ENCODE assay signal across 22 cellular contexts in genomic region chr4:155535802-155536454, GRCh38.
DNase-seq lines count a peak whose midpoint lies in the region; ATAC-seq, FAIRE-seq and TF ChIP-seq lines count a peak whose summit lies in the region.
"Had no signal": no experiment of that assay in that cellular context is flagged by ENCODE, and none has a peak within 500 bp of the region (broad histone marks: within the 10 kb centered on the region; RNA-seq: fewer than 3 reads in every experiment).

No MANE protein-coding gene starts in this region.

- no peak overlapping the region for H3K18ac ChIP-seq in mesendoderm (ENCODE audit: low read length)

- no peak overlapping the region for H3K4me2 ChIP-seq in mesendoderm (ENCODE audit: low read length)
- no peak overlapping the region for H3K4me2 ChIP-seq in hepatocyte

- H4K20me1 ChIP-seq in hepatocyte (ENCODE audit: insufficient read depth, poor library complexity, severe bottlenecking): no peaks in the 10 kb centered on the region

- FAIRE-seq in D721Med (lab: Jason Lieb, UNC): peak; percentile 94
- FAIRE-seq: G401.6, GM12891, GM19239, H1 had no signal

- no peak overlapping the region for H3K23ac ChIP-seq in mesendoderm (ENCODE audit: low read length)

- H2BK5ac ChIP-seq in mesendoderm (ENCODE audit: low read length): no peak overlapping the region

- no peaks in the 10 kb centered on the region for H3K27me3 ChIP-seq in mesendoderm (ENCODE audit: insufficient read depth, low read length, poor library complexity)
- no peaks in the 10 kb centered on the region for H3K27me3 ChIP-seq in hepatocyte

- no peak overlapping the region for H3K4ac ChIP-seq in mesendoderm (ENCODE audit: low read depth, low read length)

- H3K56ac ChIP-seq in mesendoderm (ENCODE audit: low read length): no peak overlapping the region

- no peaks in the 10 kb centered on the region for H3K79me1 ChIP-seq in mesendoderm (ENCODE audit: low read length)

- no peak overlapping the region for H3K9ac ChIP-seq in mesendoderm (ENCODE audit: low read length)

- intact Hi-C loops in left cardiac atrium (cut with DNase I): no loop called here

- H3K27ac ChIP-seq in mesendoderm (ENCODE audit: low read depth, low read length) (no peak overlapping the region), hepatocyte (no peak overlapping the region)
- H3K27ac ChIP-seq: HL-60 had no signal

- no peaks in the 10 kb centered on the region for H3K9me3 ChIP-seq in hepatocyte (ENCODE audit: low read depth)

- H3K36me3 ChIP-seq in mesendoderm (ENCODE audit: control insufficient read depth, insufficient read depth, low read length): no peaks in the 10 kb centered on the region
- no peaks in the 10 kb centered on the region for H3K36me3 ChIP-seq in hepatocyte (replicated peaks; ENCODE audit: insufficient read depth, low read depth)

- no peak overlapping the region for H2AFZ ChIP-seq in hepatocyte

- peak; percentile 14 to 71 for ATAC-seq in left cardiac atrium
- no peak for ATAC-seq in GM19035 (IDR thresholded peaks at IDR 0.05; ENCODE audit: unreplicated experiment)
- ATAC-seq in stimulated activated naive CD8-positive, alpha-beta T cell treated with anti-CD3 and anti-CD28 coated beads, Interleukin-15, Interleukin-2, amounts not matched to agents 100 U/mL and 50 U/mL, for 24 hours: no peak

- H3K79me2 ChIP-seq in mesendoderm (ENCODE audit: control insufficient read depth, insufficient read depth, low read length) (no peaks in the 10 kb centered on the region), hepatocyte (no peaks in the 10 kb centered on the region)

- no peak for DNase-seq in D721Med (ENCODE audit: insufficient read length, low spot score)
- peak; percentile 27 for DNase-seq in NCI-H82 treated with DMSO at 0.1 percent for 48 hours (lab: John Stamatoyannopoulos, UW; ENCODE audit: unreplicated experiment)
- no peak for DNase-seq in left cardiac atrium
- peak; percentile 50 for DNase-seq in mesendoderm
- no peak for DNase-seq in stimulated activated CD4-positive, alpha-beta T cell treated with anti-CD3 and anti-CD28 coated beads, Interleukin-1b, Interleukin-23, amount 100 ng/mL, for 48 hours
- DNase-seq in hepatocyte (ENCODE audit: low spot score): no peak
- DNase-seq in stimulated activated naive CD8-positive, alpha-beta T cell treated with anti-CD3 and anti-CD28 coated beads, Interleukin-15, Interleukin-2, amounts not matched to agents 100 U/mL and 50 U/mL, for 24 hours: no peak
- DNase-seq: ACHN; C1 segment of cervical spinal cord; Calu3; CD4-positive, alpha-beta T cell; DMS153; DMS79 treated with DMSO at 0.1 percent for 48 hours; EL; HCEC 1CT; HFFc6 had no signal

- H3K9me2 ChIP-seq in hepatocyte (replicated peaks; ENCODE audit: insufficient read depth): no peaks in the 10 kb centered on the region

- no CpG with 5 or more reads among the region's 2 CpGs for WGBS in mesendoderm (ENCODE audit: extremely low coverage, insufficient coverage, low lambda C conversion rate)
- WGBS in hepatocyte (ENCODE audit: low lambda C conversion rate, missing lambda C conversion rate): 66% methylated on average over 2 of the region's 2 CpGs

- no peak overlapping the region for H2BK15ac ChIP-seq in mesendoderm (replicated peaks; ENCODE audit: low read depth)

- H2AK5ac ChIP-seq in mesendoderm (ENCODE audit: low read length): no peak overlapping the region

- no peak overlapping the region for H2BK120ac ChIP-seq in mesendoderm (ENCODE audit: low read depth, low read length)

- H3K4me1 ChIP-seq in mesendoderm (ENCODE audit: control insufficient read depth, low read depth, low read length) (peaks cover 4% of the 10 kb centered on the region), hepatocyte (ENCODE audit: insufficient read depth) (no peaks in the 10 kb centered on the region)

- TF ChIP-seq CTCF in D721Med (IDR thresholded peaks at IDR 0.05; ENCODE audit: insufficient read depth, missing control alignments): no peak
- no peak for TF ChIP-seq CTCF in hepatocyte (IDR thresholded peaks at IDR 0.05; ENCODE audit: poor library complexity)

- H3K4me3 ChIP-seq in mesendoderm (ENCODE audit: low read length) (no peak overlapping the region), hepatocyte (no peak overlapping the region)

- H4K8ac ChIP-seq in mesendoderm (ENCODE audit: low read depth, low read length): no peak overlapping the region

- no peak overlapping the region for H4K5ac ChIP-seq in mesendoderm (ENCODE audit: low read length)

Comparison
In these comparisons a context has a peak if more than half of its experiments do, and no peak if none do; other contexts are left out.
1. DNase-seq: peak in NCI-H82 treated with DMSO at 0.1 percent for 48 hours (single experiment) and mesendoderm (single experiment); none in D721Med (single experiment), left cardiac atrium (single experiment), stimulated activated CD4-positive, alpha-beta T cell treated with anti-CD3 and anti-CD28 coated beads, Interleukin-1b, Interleukin-23, amount 100 ng/mL, for 48 hours (single experiment), hepatocyte (single experiment) and stimulated activated naive CD8-positive, alpha-beta T cell treated with anti-CD3 and anti-CD28 coated beads, Interleukin-15, Interleukin-2, amounts not matched to agents 100 U/mL and 50 U/mL, for 24 hours (single experiment).
2. ATAC-seq: peak in left cardiac atrium (2 of 2); none in GM19035 (single experiment) and stimulated activated naive CD8-positive, alpha-beta T cell treated with anti-CD3 and anti-CD28 coated beads, Interleukin-15, Interleukin-2, amounts not matched to agents 100 U/mL and 50 U/mL, for 24 hours (single experiment).